In the genomic region with DNA sequence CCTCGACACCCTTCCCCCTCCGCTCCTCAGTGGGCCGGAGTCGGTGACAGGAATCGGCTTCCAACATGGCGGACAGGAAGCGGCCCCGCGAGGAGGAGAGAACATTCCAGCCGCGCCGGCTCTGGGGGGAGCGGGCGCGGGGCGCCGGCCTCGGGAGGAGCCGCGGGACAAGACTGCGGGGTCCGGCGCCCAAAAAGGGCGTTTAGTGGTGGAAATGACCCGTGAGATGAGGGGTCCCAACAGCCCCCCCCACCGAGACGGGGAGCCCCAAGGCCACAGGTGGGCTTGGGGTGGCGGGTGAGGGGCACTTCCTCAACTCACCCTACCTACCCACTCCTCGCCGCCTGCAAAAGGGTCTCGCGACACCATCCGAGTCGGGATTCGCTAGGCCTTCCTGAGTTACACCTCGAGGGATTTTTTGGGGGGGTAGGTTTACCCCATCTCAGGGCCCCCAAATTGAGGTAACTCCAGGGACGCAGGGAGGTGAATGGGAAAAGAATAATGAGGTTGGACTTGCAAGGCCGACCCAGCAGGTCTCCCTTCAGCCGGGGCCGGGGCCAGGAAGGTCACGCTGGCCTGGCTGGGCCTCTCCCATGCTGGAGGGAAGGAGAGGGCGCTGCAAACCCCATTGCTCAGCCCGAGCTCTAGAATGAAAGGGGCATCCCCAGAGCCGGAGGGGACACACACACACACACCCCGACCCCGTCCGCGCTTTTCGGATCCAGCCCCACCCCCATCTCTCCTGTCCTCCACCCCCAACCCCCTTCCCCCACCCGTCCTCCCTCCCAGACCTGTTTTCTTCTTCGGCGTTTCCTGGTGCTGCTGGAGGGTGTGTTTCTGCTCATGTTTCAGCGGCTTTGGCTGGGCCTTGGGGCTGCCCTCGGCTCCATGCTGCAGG, we compare ENCODE assay signal across 8 cellular contexts. TPM values are rescaled to one million over a fixed set of nuclear protein-coding genes. Genes with fewer than 3 reads are reported as not detected.
DNase-seq lines count a peak whose midpoint lies in the region; FAIRE-seq and TF ChIP-seq lines count a peak whose summit lies in the region.

No MANE protein-coding gene starts in this region.

- peak overlapping the region; percentile 95 for H3K27ac ChIP-seq in HL-60 (replicated peaks)
- peak overlapping the region; percentile 100 for H3K27ac ChIP-seq in substantia nigra (ENCODE audit: low read depth, low read length, poor library complexity, severe bottlenecking)

- peaks cover 17% of the 10 kb centered on the region for H3K4me1 ChIP-seq in neuron (ENCODE audit: insufficient read depth, low read length)

- H3K4me3 ChIP-seq in HL-60 (replicated peaks; ENCODE audit: insufficient read depth, low read length) = peak overlapping the region; percentile 97
- H3K4me3 ChIP-seq in neuron (ENCODE audit: low read length) = peak overlapping the region; percentile 73

- peak; percentile 49 to 87 (median 76) for DNase-seq in NCI-H1417 (lab: John Stamatoyannopoulos, UW)
- DNase-seq in NCI-H1417 treated with DMSO at 0.1 percent for 48 hours (lab: John Stamatoyannopoulos, UW) = no peak
- DNase-seq in HL-60 (ENCODE audit: low read depth in 1 of 2, low spot score in 1 of 2) = peak in 1 of 2 experiments; percentile 70
- peak; percentile 60 for DNase-seq in RKO (ENCODE audit: low spot score)
- DNase-seq in activated gamma-delta T cell treated with anti-CD3 and anti-CD28 coated beads, Interleukin-2, amount 50 U/mL, for 16 hours (ENCODE audit: low read depth) = peak; percentile 29
- peak; percentile 37 to 70 for DNase-seq in frontal cortex (ENCODE audit: low spot score in 2 of 2)
- DNase-seq in substantia nigra (lab: John Stamatoyannopoulos, UW) = peak in 44 of 49 donors; percentile 11 to 82 (median 56)

- peaks cover 3% of the 10 kb centered on the region for H3K9me3 ChIP-seq in neuron (ENCODE audit: low read length)

- H3K36me3 ChIP-seq in neuron (ENCODE audit: insufficient read depth, low read length) = peaks cover 24% of the 10 kb centered on the region

- H2AFZ ChIP-seq in neuron (ENCODE audit: low read depth, low read length) = no peak overlapping the region

- no peak for FAIRE-seq in frontal cortex (lab: Jason Lieb, UNC)

- H3K27me3 ChIP-seq in HL-60 (ENCODE audit: insufficient read depth, poor library complexity, severe bottlenecking) = no peaks in the 10 kb centered on the region
- no peaks in the 10 kb centered on the region for H3K27me3 ChIP-seq in neuron (ENCODE audit: insufficient read depth, low read length)

- no peak for TF ChIP-seq CTCF in HL-60 (IDR thresholded peaks at IDR 0.05; ENCODE audit: insufficient read depth, low read length)

RNA-seq across cellular contexts. Expression of gene NUFIP2, which starts 0.7 kb away (rescaled TPM):
- total RNA-seq in frontal cortex = 42.4 TPM

RNA-seq across cellular contexts. Expression of gene CRYBA1, which starts 46.6 kb away (rescaled TPM):
- not detected for total RNA-seq in frontal cortex
